8 cellular contexts compared by ENCODE assay signal in the genomic region with DNA sequence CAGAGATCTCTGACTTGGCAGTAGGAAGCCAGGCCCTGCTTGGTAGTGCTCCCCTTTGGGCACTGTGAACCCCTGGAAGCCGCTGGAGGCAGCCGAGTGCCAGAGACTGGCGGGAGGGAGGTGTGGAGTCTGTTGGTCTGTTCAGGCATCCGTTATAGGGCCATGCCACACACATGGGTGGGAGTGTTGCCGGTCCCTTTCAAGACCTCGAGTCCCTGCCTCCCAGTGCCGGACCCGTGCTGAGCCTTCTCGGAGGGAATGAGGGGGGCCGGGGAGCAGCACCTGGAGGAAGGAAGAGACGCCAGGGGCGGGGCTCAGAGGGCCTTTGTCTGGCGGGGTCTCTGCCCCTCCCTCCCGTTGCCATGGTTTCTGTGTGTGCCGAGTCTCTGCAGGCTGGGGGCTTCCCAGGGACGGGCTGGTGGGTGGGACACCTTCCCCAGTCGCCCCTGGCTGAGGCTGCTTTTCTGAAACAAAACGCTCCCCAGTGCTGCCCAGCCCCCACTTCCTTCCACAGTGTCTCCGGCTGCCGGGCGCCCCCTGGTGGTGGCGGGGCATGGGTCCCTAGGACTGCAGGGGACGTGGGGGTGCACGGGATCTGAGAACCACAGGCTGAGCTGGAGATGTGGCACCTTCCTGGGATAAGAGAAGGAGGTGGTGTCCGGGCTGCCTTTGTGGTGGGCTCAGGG. TPM values are rescaled to one million over a fixed set of nuclear protein-coding genes. Genes with fewer than 3 reads are reported as not detected.
A peak's percentile ranks its signal among the peaks of the same experiment; 100 is the strongest.
DNase-seq lines count a peak whose midpoint lies in the region; ATAC-seq and TF ChIP-seq lines count a peak whose summit lies in the region.

No MANE protein-coding gene starts in this region.

- ATAC-seq in GM19467 (IDR thresholded peaks at IDR 0.05; ENCODE audit: unreplicated experiment), result peak; percentile 62
- peak; percentile 76 for ATAC-seq in activated T-helper 17 cell treated with anti-CD3 and anti-CD28 coated beads, Interleukin-2, amount 50 U/mL, for 72 hours (replicated peaks)

- TF ChIP-seq CTCF in nephron (IDR thresholded peaks at IDR 0.05; ENCODE audit: unreplicated experiment in 3 of 3), result peak; percentile 95 to 99 (median 98)

- no peaks in the 10 kb centered on the region for H3K9me3 ChIP-seq in CD8-positive, alpha-beta memory T cell (ENCODE audit: low read length)
- H3K9me3 ChIP-seq in HUES48 (ENCODE audit: control insufficient read depth, insufficient read depth, low read length), result no peaks in the 10 kb centered on the region

- H3K27me3 ChIP-seq in CD8-positive, alpha-beta memory T cell (ENCODE audit: insufficient read depth, low read length, poor library complexity, severe bottlenecking), result no peaks in the 10 kb centered on the region
- no peaks in the 10 kb centered on the region for H3K27me3 ChIP-seq in HUES48 (ENCODE audit: control insufficient read depth, insufficient read depth, low read length)

- peaks cover 65 to 91% (median 75%) of the 10 kb centered on the region in 3 donors for H3K4me1 Mint-ChIP-seq in CD8-positive, alpha-beta memory T cell
- H3K4me1 Mint-ChIP-seq in activated T-helper 17 cell treated with anti-CD3 and anti-CD28 coated beads, Interleukin-2, amount 50 U/mL, for 72 hours, result peaks cover 52% of the 10 kb centered on the region
- H3K4me1 Mint-ChIP-seq in nephron, result peaks cover 48% of the 10 kb centered on the region

- POLR2A ChIA-PET in CD8-positive, alpha-beta memory T cell (lab: Charles Lee), result interaction anchor here (0.6 to 1.7 kb wide), 8 partner anchors 8 to 91 kb away, joined by 3 to 20 read pairs (median 6); partner anchors contain the start of genes GNAI2, HYAL3 and NAA80

- DNase-seq in CD8-positive, alpha-beta memory T cell, result peak; percentile 88 to 97 (median 94)
- DNase-seq in RKO (ENCODE audit: low spot score) (peak; percentile 69), fibroblast of peridontal ligament (ENCODE audit: extremely low read depth) (peak; percentile 84)
- DNase-seq in stimulated activated naive CD4-positive, alpha-beta T cell treated with Interleukin-2 at 50 U/mL for 16 hours (lab: John Stamatoyannopoulos, UW), result peak; percentile 91

- peak overlapping the region; percentile 75 for H3K27ac ChIP-seq in CD8-positive, alpha-beta memory T cell (ENCODE audit: low read depth, low read length)
- H3K27ac ChIP-seq in HUES48 (ENCODE audit: low read depth, low read length), result peak overlapping the region; percentile 95

- peak overlapping the region; percentile 70 to 79 (median 76) for H3K4me3 Mint-ChIP-seq in CD8-positive, alpha-beta memory T cell
- peak overlapping the region; percentile 99 for H3K4me3 Mint-ChIP-seq in activated T-helper 17 cell treated with anti-CD3 and anti-CD28 coated beads, Interleukin-2, amount 50 U/mL, for 72 hours
- H3K4me3 Mint-ChIP-seq in nephron, result peak overlapping the region; percentile 69 to 75 (median 75)

- H3K9me3 Mint-ChIP-seq in CD8-positive, alpha-beta memory T cell, result no peaks in the 10 kb centered on the region
- no peaks in the 10 kb centered on the region for H3K9me3 Mint-ChIP-seq in activated T-helper 17 cell treated with anti-CD3 and anti-CD28 coated beads, Interleukin-2, amount 50 U/mL, for 72 hours
- H3K9me3 Mint-ChIP-seq in nephron, result no peaks in the 10 kb centered on the region

- H3K27me3 Mint-ChIP-seq in CD8-positive, alpha-beta memory T cell, result no peaks in the 10 kb centered on the region
- H3K27me3 Mint-ChIP-seq in activated T-helper 17 cell treated with anti-CD3 and anti-CD28 coated beads, Interleukin-2, amount 50 U/mL, for 72 hours, result no peaks in the 10 kb centered on the region
- no peaks in the 10 kb centered on the region for H3K27me3 Mint-ChIP-seq in nephron (ENCODE audit: low read depth)

- peak overlapping the region; percentile 81 to 99 (median 96) for H3K27ac Mint-ChIP-seq in CD8-positive, alpha-beta memory T cell
- peak overlapping the region; percentile 99 for H3K27ac Mint-ChIP-seq in activated T-helper 17 cell treated with anti-CD3 and anti-CD28 coated beads, Interleukin-2, amount 50 U/mL, for 72 hours
- H3K27ac Mint-ChIP-seq in nephron, result peak overlapping the region; percentile 96 to 98 (median 96)

- CTCF ChIA-PET in CD8-positive, alpha-beta memory T cell (lab: Charles Lee), result interaction anchor here (0.7 to 9.2 kb wide), 32 partner anchors 12 to 706 kb away, joined by 3 to 241 read pairs (median 6); partner anchors contain the start of genes GNAI2, GNAT1, HEMK1 and HYAL2

- H3K4me1 ChIP-seq in CD8-positive, alpha-beta memory T cell (ENCODE audit: insufficient read depth, low read length), result peaks cover 92% of the 10 kb centered on the region
- H3K4me1 ChIP-seq in HUES48 (ENCODE audit: control insufficient read depth, insufficient read depth, low read length), result peaks cover 48% of the 10 kb centered on the region

- H3K9ac ChIP-seq in HUES48 (ENCODE audit: low read depth, low read length), result peak overlapping the region; percentile 46; the same call in 1 of the 2 replicates

- H3K36me3 ChIP-seq in CD8-positive, alpha-beta memory T cell (ENCODE audit: insufficient read depth, low read length), result peaks cover 15% of the 10 kb centered on the region
- H3K36me3 ChIP-seq in HUES48 (ENCODE audit: control insufficient read depth, insufficient read depth, low read length), result peaks cover 9% of the 10 kb centered on the region

- peak overlapping the region; percentile 59 for H3K4me3 ChIP-seq in CD8-positive, alpha-beta memory T cell (ENCODE audit: low read length)
- peak overlapping the region; percentile 31 for H3K4me3 ChIP-seq in HUES48 (ENCODE audit: low read depth, low read length)

- peaks cover 0 to 46% (median 0%) of the 10 kb centered on the region in 3 donors for H3K36me3 Mint-ChIP-seq in CD8-positive, alpha-beta memory T cell
- H3K36me3 Mint-ChIP-seq in activated T-helper 17 cell treated with anti-CD3 and anti-CD28 coated beads, Interleukin-2, amount 50 U/mL, for 72 hours (ENCODE audit: low read depth), result peaks cover 48% of the 10 kb centered on the region
- peaks cover 4% of the 10 kb centered on the region for H3K36me3 Mint-ChIP-seq in nephron (ENCODE audit: low read depth)

RNA-seq across cellular contexts. Expression of gene GNAI2, which starts 10.0 kb away (rescaled TPM):
- total RNA-seq in CD8-positive, alpha-beta memory T cell, result 100 to 1,000 TPM; 259 to 265 TPM
- polyA plus RNA-seq in CD8-positive, alpha-beta memory T cell, result 665 TPM
- total RNA-seq in activated T-helper 17 cell treated with anti-CD3 and anti-CD28 coated beads, Interleukin-2, amount 50 U/mL, for 72 hours, result 100 to 1,000 TPM; 283 to 392 TPM

RNA-seq across cellular contexts. Expression of gene SEMA3B, which starts 23.0 kb away (rescaled TPM):
- under 1 TPM in 1 of 2 experiments, not detected in 1; 0.22 TPM for total RNA-seq in CD8-positive, alpha-beta memory T cell
- not detected for polyA plus RNA-seq in CD8-positive, alpha-beta memory T cell
- total RNA-seq in activated T-helper 17 cell treated with anti-CD3 and anti-CD28 coated beads, Interleukin-2, amount 50 U/mL, for 72 hours, result 1 to 10 TPM; 1.2 to 2.3 TPM

RNA-seq across cellular contexts. Expression of gene LSMEM2, which starts 32.9 kb away (rescaled TPM):
- total RNA-seq in CD8-positive, alpha-beta memory T cell, result not detected
- not detected for polyA plus RNA-seq in CD8-positive, alpha-beta memory T cell
- under 1 TPM in 1 of 2 donors, not detected in 1; 0.34 TPM for total RNA-seq in activated T-helper 17 cell treated with anti-CD3 and anti-CD28 coated beads, Interleukin-2, amount 50 U/mL, for 72 hours

RNA-seq across cellular contexts. Expression of gene SLC38A3, which starts 40.9 kb away (rescaled TPM):
- not detected for total RNA-seq in CD8-positive, alpha-beta memory T cell
- not detected for polyA plus RNA-seq in CD8-positive, alpha-beta memory T cell
- total RNA-seq in activated T-helper 17 cell treated with anti-CD3 and anti-CD28 coated beads, Interleukin-2, amount 50 U/mL, for 72 hours, result under 1 TPM in 1 of 2 donors, not detected in 1; 0.71 TPM

RNA-seq across cellular contexts. Expression of gene IFRD2, which starts 46.3 kb away (rescaled TPM):
- 100 to 1,000 TPM; 191 to 192 TPM for total RNA-seq in CD8-positive, alpha-beta memory T cell
- polyA plus RNA-seq in CD8-positive, alpha-beta memory T cell, result 66.8 TPM
- 100 to 1,000 TPM in 1 of 2 donors, 10 to 100 TPM in 1; 59.2 to 139 TPM for total RNA-seq in activated T-helper 17 cell treated with anti-CD3 and anti-CD28 coated beads, Interleukin-2, amount 50 U/mL, for 72 hours

Comparison
In these comparisons a context has a peak if more than half of its experiments do, and no peak if none do; other contexts are left out.
1. Peak in every context shown above with its lines: DNase-seq, ATAC-seq, H3K4me3 ChIP-seq and H3K27ac ChIP-seq.